22 cellular contexts compared by ENCODE assay signal in the genomic region with DNA sequence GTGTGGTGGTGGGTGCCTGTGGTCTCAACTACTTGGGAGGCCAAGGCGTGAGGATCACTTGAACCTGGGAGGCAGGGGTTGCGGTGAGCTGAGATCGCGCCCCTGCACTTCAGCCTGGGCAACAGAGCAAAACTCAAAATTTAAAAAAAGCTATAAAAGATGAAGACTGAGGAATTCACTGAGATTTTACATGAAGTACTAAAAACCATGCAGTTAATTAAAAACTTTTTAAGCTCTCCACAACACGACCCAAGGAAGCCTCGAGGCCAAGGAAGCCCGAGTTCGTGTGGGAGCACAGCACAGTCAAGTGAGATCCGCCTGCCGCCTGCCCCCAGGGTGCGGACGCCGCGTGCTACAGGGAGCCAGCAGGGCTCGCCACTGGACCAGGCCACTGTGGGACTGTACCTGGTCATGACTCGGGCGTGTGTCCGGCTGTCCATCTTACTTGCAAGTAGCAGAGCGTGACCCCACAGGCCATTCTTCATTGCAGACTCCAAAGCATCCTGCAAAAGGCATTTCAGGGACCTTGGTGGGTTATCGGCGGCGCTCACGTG. TPM values are rescaled to one million over a fixed set of nuclear protein-coding genes. Genes with fewer than 3 reads are reported as not detected.
DNase-seq lines count a peak whose midpoint lies in the region; ATAC-seq, FAIRE-seq and TF ChIP-seq lines count a peak whose summit lies in the region.
"Had no signal": no experiment of that assay in that cellular context is flagged by ENCODE, and none has a peak within 500 bp of the region (broad histone marks: within the 10 kb centered on the region; RNA-seq: fewer than 3 reads in every experiment).

No MANE protein-coding gene starts in this region.

- no peaks in the 10 kb centered on the region for H3K9me3 ChIP-seq in right cardiac atrium (ENCODE audit: control insufficient read depth, low read length)
- H3K9me3 ChIP-seq in K562 (replicated peaks; ENCODE audit: control insufficient read depth, insufficient read depth, low read depth, low read length): no peaks in the 10 kb centered on the region
- H3K9me3 ChIP-seq in kidney (ENCODE audit: control insufficient read depth in 1 of 2, low read length in 2 of 2): no peaks in the 10 kb centered on the region
- H3K9me3 ChIP-seq: A549; BLaER1 treated with 17β-estradiol and CSF1 and Interleukin-3, amounts not matched to agents 10 nM and 100 nM; Caco-2 had no signal

- no TSS peak for BruUV-seq in K562 (replicated peaks; lab: Mats Ljungman, UMichigan)

- no peaks in the 10 kb centered on the region for H3K27me3 ChIP-seq in right cardiac atrium (ENCODE audit: control insufficient read depth, insufficient read depth)
- H3K27me3 ChIP-seq in K562 (ENCODE audit: control insufficient read depth in 2 of 2, insufficient read depth in 2 of 2, low read length in 2 of 2): no peaks in the 10 kb centered on the region
- H3K27me3 ChIP-seq: BLaER1 treated with 17β-estradiol and CSF1 and Interleukin-3, amounts not matched to agents 10 nM and 100 nM had no signal

- no peak for TF ChIP-seq EP300 in K562 (IDR thresholded peaks at IDR 0.05; ENCODE audit: low read length)

- TF ChIP-seq CTCF in K562 (IDR thresholded peaks at IDR 0.05 in 2 of 3, conservative IDR thresholded peaks at IDR 0.05 in 1 of 3; ENCODE audit: insufficient read depth in 2 of 3, low read depth in 1 of 3, low read length in 3 of 3): no peak
- no peak for TF ChIP-seq CTCF in kidney (IDR thresholded peaks at IDR 0.05; ENCODE audit: borderline replicate concordance, extremely low read depth, insufficient read depth)

- no peak for TF ChIP-seq RAD21 in K562 (CRISPR knock-in tag; conservative IDR thresholded peaks at IDR 0.05 in 1 of 2, IDR thresholded peaks at IDR 0.05 in 1 of 2)

- POLR2A ChIA-PET in K562 (lab: Yijun Ruan, JAX): interaction anchor here (0.6 to 2.8 kb wide), 3 partner anchors 14 to 144 kb away, joined by 3 to 8 read pairs (median 5); no protein-coding TSS in a partner anchor

- no peak overlapping the region for H3K4me2 ChIP-seq in K562 (ENCODE audit: insufficient read depth, low read length)
- H3K4me2 ChIP-seq: A549; BLaER1 treated with 17β-estradiol and CSF1 and Interleukin-3, amounts not matched to agents 10 nM and 100 nM had no signal

- intact Hi-C loops in right cardiac atrium (cut with DNase I) (no loop called here), Right ventricle myocardium superior (cut with DNase I) (no loop called here), K562 (cut with micrococcal nuclease) (no loop called here), kidney (cut with DNase I) (no loop called here)

- no peak overlapping the region for H2AFZ ChIP-seq in K562 (ENCODE audit: low read depth, low read length)

- no peaks in the 10 kb centered on the region for H3K9me1 ChIP-seq in K562 (ENCODE audit: control insufficient read depth, insufficient read depth, low read length)

- no peak for TF ChIP-seq POLR2A in K562 (conservative IDR thresholded peaks at IDR 0.05)

- DNase-seq in right cardiac atrium: peak in 2 of 3 donors; percentile 34 to 52
- no peak for DNase-seq in Right ventricle myocardium superior
- peak; percentile 19 for DNase-seq in ELF-1 (ENCODE audit: low read depth, low spot score)
- no peak for DNase-seq in K562 (ENCODE audit: extremely low read depth in 1 of 4, low spot score in 3 of 4)
- DNase-seq in kidney: peak; percentile 69
- DNase-seq in NK-92 treated with Interleukin-12 subunit alpha and Interleukin-12 subunit beta, amount 100 ng/mL, for 24 hours (lab: John Stamatoyannopoulos, UW): no peak
- no peak for DNase-seq in NCI-H1092 treated with DMSO at 0.1 percent for 48 hours (lab: John Stamatoyannopoulos, UW)
- DNase-seq: AML-193; Caco-2; Calu3; CD4-positive, alpha-beta T cell; CD8-positive, alpha-beta T cell; DMS79 treated with DMSO at 0.1 percent for 48 hours; GDM1 had no signal

- no peaks in the 10 kb centered on the region for H4K20me1 ChIP-seq in K562 (replicated peaks; ENCODE audit: control insufficient read depth, insufficient read depth, low read length)

- H3K4me1 ChIP-seq in right cardiac atrium (ENCODE audit: control insufficient read depth, insufficient read depth, low read length): no peaks in the 10 kb centered on the region
- H3K4me1 ChIP-seq in K562 (replicated peaks in 1 of 2; ENCODE audit: control insufficient read depth in 2 of 2, insufficient read depth in 2 of 2, low read length in 2 of 2): no peaks in the 10 kb centered on the region
- H3K4me1 ChIP-seq in kidney (ENCODE audit: control insufficient read depth in 1 of 2, insufficient read depth in 1 of 2, low read depth in 1 of 2, low read length in 2 of 2): no peaks in the 10 kb centered on the region
- H3K4me1 ChIP-seq: A549, Caco-2 had no signal

- CTCF ChIA-PET in K562 (lab: Yijun Ruan, JAX; ENCODE audit: low intra/inter-chr PET ratio): no interaction called here

- no peaks in the 10 kb centered on the region; the same call in 2 of the 3 replicates for H3K79me2 ChIP-seq in K562 (ENCODE audit: control insufficient read depth, insufficient read depth, low read length)

- H3K4me3 ChIP-seq in right cardiac atrium (ENCODE audit: low read length): no peak overlapping the region
- no peak overlapping the region for H3K4me3 ChIP-seq in K562
- no peak overlapping the region for H3K4me3 ChIP-seq in kidney (ENCODE audit: low read length in 2 of 2)
- H3K4me3 ChIP-seq: A549; BLaER1 treated with 17β-estradiol and CSF1 and Interleukin-3, amounts not matched to agents 10 nM and 100 nM; GM12878 had no signal

- FAIRE-seq in K562 (lab: Jason Lieb, UNC) (no peak), kidney (lab: Jason Lieb, UNC) (no peak)
- FAIRE-seq: A549, D721Med, GM12878, GM12892, GM19239 had no signal

- ATAC-seq in right cardiac atrium (no peak), Right ventricle myocardium superior (ENCODE audit: poor library complexity) (no peak), K562 (no peak)
- ATAC-seq: A549; CD8-positive, alpha-beta T cell; GM12878 had no signal

- peak overlapping the region in 1 of 2 experiments; percentile 32; a peak in 1 of 4 replicates for H3K9ac ChIP-seq in K562 (ENCODE audit: insufficient read depth in 1 of 2, low read depth in 2 of 2, low read length in 2 of 2)
- no peak overlapping the region for H3K9ac ChIP-seq in kidney (ENCODE audit: low read length in 2 of 2)
- H3K9ac ChIP-seq: BLaER1 treated with 17β-estradiol and CSF1 and Interleukin-3, amounts not matched to agents 10 nM and 100 nM had no signal

- H3K27ac ChIP-seq in right cardiac atrium (ENCODE audit: low read length) (no peak overlapping the region), K562 (ENCODE audit: extremely low read depth, low read depth, low read length) (no peak overlapping the region), kidney (ENCODE audit: low read depth in 2 of 2, low read length in 2 of 2) (no peak overlapping the region)
- H3K27ac ChIP-seq: 22Rv1; A549; BLaER1 treated with 17β-estradiol and CSF1 and Interleukin-3, amounts not matched to agents 10 nM and 100 nM; C4-2B had no signal

- in situ Hi-C loops in K562 (cut with MboI): no loop called here

- H3K36me3 ChIP-seq in K562 (ENCODE audit: control insufficient read depth, insufficient read depth, low read length) (peaks cover 91% of the 10 kb centered on the region), kidney (ENCODE audit: control insufficient read depth in 1 of 2, insufficient read depth in 2 of 2, low read length in 2 of 2) (peaks cover 56 to 73% of the 10 kb centered on the region in 2 donors)

- WGBS in right cardiac atrium: 94% methylated on average over 23 of the region's 23 CpGs
- WGBS in K562 (ENCODE audit: insufficient coverage, low coverage, missing lambda C conversion rate): 97% methylated on average over 23 of the region's 23 CpGs

RNA-seq across cellular contexts. Expression of gene INPP5E, which starts 21.2 kb away (rescaled TPM):
- 10 to 100 TPM in 1 of 4 donors, 1 to 10 TPM in 3; 8.8 to 12.3 (median 9.2) TPM for total RNA-seq in right cardiac atrium
- 7.7 TPM for polyA plus RNA-seq in right cardiac atrium
- 10.5 TPM for total RNA-seq in Right ventricle myocardium superior
- total RNA-seq in K562 (2011; cell fraction: chromatin; rRNA removed; ENCODE audit: low replicate concordance): 37.0 and 74.1 TPM in 2 replicates
- 37.7 and 43.0 TPM in 2 replicates for total RNA-seq in K562 (2011; cell fraction: nucleolus; rRNA removed)
- 29.3 and 32.3 TPM in 2 replicates for total RNA-seq in K562 (2011; cell fraction: nucleoplasm; rRNA removed)
- total RNA-seq in K562 (2014; rRNA removed): 8.8 and 11.1 TPM in 2 replicates
- 2.5 and 2.9 TPM in 2 replicates for total RNA-seq in K562 (2014; rRNA removed; fragmentation: Illumina TruSeq; extraction: Trizol)
- total RNA-seq in K562 (2015; rRNA removed; fragmentation: Illumina TruSeq; extraction: Trizol): 5.4 and 5.7 TPM in 2 replicates
- 16.3 and 17.4 TPM in 2 replicates for total RNA-seq in K562 (2021)
- 4.4 and 6.8 TPM in 2 replicates for polyA plus RNA-seq in K562 (2011; rRNA removed)
- 4.8 and 9.1 TPM in 2 replicates for polyA plus RNA-seq in K562 (2011; cell fraction: cytosol; rRNA removed)
- polyA plus RNA-seq in K562 (2011; cell fraction: nucleus; rRNA removed): 52.4 and 74.6 TPM in 2 replicates
- polyA plus RNA-seq in K562 (2012): 9.4 and 14.3 TPM in 2 replicates
- 4.9 and 8.4 TPM in 2 replicates for polyA plus RNA-seq in K562 (2014; fragmentation: Illumina TruSeq; extraction: Trizol)
- under 1 TPM; 0.38 to 0.56 TPM for polyA plus RNA-seq in K562 (2014; fragmentation: Nextera tagmentation; extraction: Ambion mirVana)
- 14.1 and 15.1 TPM in 2 replicates for polyA plus RNA-seq in K562 (2014; rRNA removed)
- polyA minus RNA-seq in K562 (2011; rRNA and poly(A)+ RNA removed): 1.9 and 2.4 TPM in 2 replicates
- 3.7 and 3.8 TPM in 2 replicates for polyA minus RNA-seq in K562 (2011; cell fraction: cytosol; rRNA and poly(A)+ RNA removed)
- 10.7 and 12.0 TPM in 2 replicates for polyA minus RNA-seq in K562 (2011; cell fraction: nucleus; rRNA and poly(A)+ RNA removed)
- 14.0 TPM for total RNA-seq in kidney
- 6.9 TPM for polyA plus RNA-seq in kidney (ENCODE audit: insufficient read depth, low read depth, low replicate concordance)

RNA-seq across cellular contexts. Expression of gene SEC16A, which starts 22.0 kb away (rescaled TPM):
- total RNA-seq in right cardiac atrium (10 to 100 TPM; 24.2 to 35.3 (median 28.6) TPM), Right ventricle myocardium superior (21.4 TPM), K562 (2014; rRNA removed) (17.1 and 20.1 TPM in 2 replicates), K562 (2014; rRNA removed; fragmentation: Illumina TruSeq; extraction: Trizol) (9.1 and 9.3 TPM in 2 replicates), K562 (2015; rRNA removed; fragmentation: Illumina TruSeq; extraction: Trizol) (8.7 and 11.1 TPM in 2 replicates), K562 (2021) (56.1 and 62.8 TPM in 2 replicates), kidney (67.1 TPM)
- polyA plus RNA-seq in right cardiac atrium (23.1 TPM), K562 (2011; rRNA removed) (14.0 and 25.1 TPM in 2 replicates), K562 (2014; fragmentation: Illumina TruSeq; extraction: Trizol) (44.6 and 47.6 TPM in 2 replicates), K562 (2014; fragmentation: Nextera tagmentation; extraction: Ambion mirVana) (10 to 100 TPM in 1 of 2 experiments, 1 to 10 TPM in 1; 8.3 to 12.0 TPM), K562 (2014; rRNA removed) (30.9 and 32.2 TPM in 2 replicates), kidney (ENCODE audit: insufficient read depth, low read depth, low replicate concordance) (37.0 TPM)
- total RNA-seq in K562 (2011; cell fraction: chromatin; rRNA removed; ENCODE audit: low replicate concordance): 131 and 191 TPM in 2 replicates
- total RNA-seq in K562 (2011; cell fraction: nucleolus; rRNA removed): 87.9 and 99.6 TPM in 2 replicates
- 87.4 and 93.4 TPM in 2 replicates for total RNA-seq in K562 (2011; cell fraction: nucleoplasm; rRNA removed)
- polyA plus RNA-seq in K562 (2011; cell fraction: cytosol; rRNA removed): 14.1 and 19.3 TPM in 2 replicates
- polyA plus RNA-seq in K562 (2011; cell fraction: nucleus; rRNA removed): 83.4 and 92.4 TPM in 2 replicates
- polyA plus RNA-seq in K562 (2012): 40.9 and 50.7 TPM in 2 replicates
- polyA minus RNA-seq in K562 (2011; rRNA and poly(A)+ RNA removed): 9.3 and 13.0 TPM in 2 replicates
- 32.1 and 45.6 TPM in 2 replicates for polyA minus RNA-seq in K562 (2011; cell fraction: cytosol; rRNA and poly(A)+ RNA removed)
- polyA minus RNA-seq in K562 (2011; cell fraction: nucleus; rRNA and poly(A)+ RNA removed): 19.7 and 31.5 TPM in 2 replicates

RNA-seq across cellular contexts. Expression of gene PMPCA, which starts 50.4 kb away (rescaled TPM):
- 10 to 100 TPM; 50.8 to 58.5 (median 56.8) TPM for total RNA-seq in right cardiac atrium
- polyA plus RNA-seq in right cardiac atrium: 63.4 TPM
- 80.2 TPM for total RNA-seq in Right ventricle myocardium superior
- 255 and 404 TPM in 2 replicates for total RNA-seq in K562 (2011; cell fraction: chromatin; rRNA removed; ENCODE audit: low replicate concordance)
- 209 and 247 TPM in 2 replicates for total RNA-seq in K562 (2011; cell fraction: nucleolus; rRNA removed)
- total RNA-seq in K562 (2011; cell fraction: nucleoplasm; rRNA removed): 203 and 214 TPM in 2 replicates
- 86.6 and 111 TPM in 2 replicates for total RNA-seq in K562 (2014; rRNA removed)
- total RNA-seq in K562 (2014; rRNA removed; fragmentation: Illumina TruSeq; extraction: Trizol): 82.4 and 104 TPM in 2 replicates
- 66.6 and 67.5 TPM in 2 replicates for total RNA-seq in K562 (2015; rRNA removed; fragmentation: Illumina TruSeq; extraction: Trizol)
- total RNA-seq in K562 (2021): 118 and 139 TPM in 2 replicates
- polyA plus RNA-seq in K562 (2011; rRNA removed): 114 and 119 TPM in 2 replicates
- 102 and 129 TPM in 2 replicates for polyA plus RNA-seq in K562 (2011; cell fraction: cytosol; rRNA removed)
- polyA plus RNA-seq in K562 (2011; cell fraction: nucleus; rRNA removed): 346 and 387 TPM in 2 replicates
- polyA plus RNA-seq in K562 (2012): 65.8 and 181 TPM in 2 replicates
- polyA plus RNA-seq in K562 (2014; fragmentation: Illumina TruSeq; extraction: Trizol): 99.8 and 122 TPM in 2 replicates
- polyA plus RNA-seq in K562 (2014; fragmentation: Nextera tagmentation; extraction: Ambion mirVana): 10 to 100 TPM; 23.9 to 30.0 TPM
- polyA plus RNA-seq in K562 (2014; rRNA removed): 129 and 143 TPM in 2 replicates
- polyA minus RNA-seq in K562 (2011; rRNA and poly(A)+ RNA removed): 81.4 and 83.2 TPM in 2 replicates
- polyA minus RNA-seq in K562 (2011; cell fraction: cytosol; rRNA and poly(A)+ RNA removed): 40.2 and 43.4 TPM in 2 replicates
- polyA minus RNA-seq in K562 (2011; cell fraction: nucleus; rRNA and poly(A)+ RNA removed): 68.0 and 90.1 TPM in 2 replicates
- total RNA-seq in kidney: 45.6 TPM
- polyA plus RNA-seq in kidney (ENCODE audit: insufficient read depth, low read depth, low replicate concordance): 50.1 TPM

RNA-seq across cellular contexts. Expression of gene ENTR1, which starts 50.4 kb away (rescaled TPM):
- total RNA-seq in right cardiac atrium: 10 to 100 TPM; 18.2 to 22.9 (median 20.1) TPM
- 13.6 TPM for polyA plus RNA-seq in right cardiac atrium
- total RNA-seq in Right ventricle myocardium superior: 23.3 TPM
- total RNA-seq in K562 (2011; cell fraction: chromatin; rRNA removed; ENCODE audit: low replicate concordance): 129 and 278 TPM in 2 replicates
- total RNA-seq in K562 (2011; cell fraction: nucleolus; rRNA removed): 185 and 197 TPM in 2 replicates
- total RNA-seq in K562 (2011; cell fraction: nucleoplasm; rRNA removed): 143 and 151 TPM in 2 replicates
- total RNA-seq in K562 (2014; rRNA removed): 79.0 and 88.8 TPM in 2 replicates
- 38.1 and 38.3 TPM in 2 replicates for total RNA-seq in K562 (2014; rRNA removed; fragmentation: Illumina TruSeq; extraction: Trizol)
- total RNA-seq in K562 (2015; rRNA removed; fragmentation: Illumina TruSeq; extraction: Trizol): 61.3 and 65.5 TPM in 2 replicates
- total RNA-seq in K562 (2021): 101 and 104 TPM in 2 replicates
- 77.3 and 92.6 TPM in 2 replicates for polyA plus RNA-seq in K562 (2011; rRNA removed)
- polyA plus RNA-seq in K562 (2011; cell fraction: cytosol; rRNA removed): 45.3 and 59.9 TPM in 2 replicates
- 432 and 490 TPM in 2 replicates for polyA plus RNA-seq in K562 (2011; cell fraction: nucleus; rRNA removed)
- 54.6 and 62.9 TPM in 2 replicates for polyA plus RNA-seq in K562 (2012)
- 72.6 and 75.9 TPM in 2 replicates for polyA plus RNA-seq in K562 (2014; fragmentation: Illumina TruSeq; extraction: Trizol)
- polyA plus RNA-seq in K562 (2014; fragmentation: Nextera tagmentation; extraction: Ambion mirVana): 1 to 10 TPM; 6.7 to 9.6 TPM
- polyA plus RNA-seq in K562 (2014; rRNA removed): 106 and 108 TPM in 2 replicates
- polyA minus RNA-seq in K562 (2011; rRNA and poly(A)+ RNA removed): 19.2 and 21.9 TPM in 2 replicates
- polyA minus RNA-seq in K562 (2011; cell fraction: cytosol; rRNA and poly(A)+ RNA removed): 33.9 and 46.1 TPM in 2 replicates
- polyA minus RNA-seq in K562 (2011; cell fraction: nucleus; rRNA and poly(A)+ RNA removed): 76.5 and 84.3 TPM in 2 replicates
- 36.2 TPM for total RNA-seq in kidney
- 25.9 TPM for polyA plus RNA-seq in kidney (ENCODE audit: insufficient read depth, low read depth, low replicate concordance)

Comparison
In these comparisons a context has a peak if more than half of its experiments do, and no peak if none do; other contexts are left out.
1. DNase-seq: peak in right cardiac atrium (2 of 3), ELF-1 (single experiment) and kidney (single experiment); none in Right ventricle myocardium superior (single experiment), K562 (0 of 4), NK-92 treated with Interleukin-12 subunit alpha and Interleukin-12 subunit beta, amount 100 ng/mL, for 24 hours (single experiment) and NCI-H1092 treated with DMSO at 0.1 percent for 48 hours (single experiment).